Comparison of ENCODE assay signal across 37 cellular contexts in genomic region chr11:62182147-62182869, GRCh38. TPM values are rescaled to one million over a fixed set of nuclear protein-coding genes. Genes with fewer than 3 reads are reported as not detected.
"Had no signal": no experiment of that assay in that cellular context is flagged by ENCODE, and none has a peak within 500 bp of the region (broad histone marks: within the 10 kb centered on the region; RNA-seq: fewer than 3 reads in every experiment).

No MANE protein-coding gene starts in this region.

- H3K4me3 ChIP-seq: MG63 had no signal

- DNase-seq: activated CD4-positive, alpha-beta T cell treated with anti-CD3 and anti-CD28 coated beads for 1 hour; activated CD4-positive, alpha-beta T cell treated with anti-CD3 and anti-CD28 coated beads for 48 hours; activated CD4-positive, alpha-beta T cell treated with anti-CD3 and anti-CD28 coated beads, Interleukin-2, amount 50 U/mL, for 4 hours; activated CD4-positive, CD25-positive, alpha-beta regulatory T cell; activated CD8-positive, alpha-beta T cell treated with anti-CD3 and anti-CD28 coated beads for 36 hours; activated effector memory CD4-positive, alpha-beta T cell treated with anti-CD3 and anti-CD28 coated beads, Interleukin-2, amount 50 U/mL, for 16 hours; activated naive CD4-positive, alpha-beta T cell; activated naive CD4-positive, alpha-beta T cell treated with anti-CD3 and anti-CD28 coated beads, Interleukin-2, amount 50 U/mL, for 16 hours; activated naive CD8-positive, alpha-beta T cell treated with anti-CD3 and anti-CD28 coated beads for 36 hours; activated T-cell treated with anti-CD3 and anti-CD28 coated beads, Interleukin-2, amount 50 U/mL, for 1 hour; activated T-cell treated with anti-CD3 and anti-CD28 coated beads, Interleukin-2, amount 50 U/mL, for 72 hours; amniotic stem cell; aorta; brain microvascular endothelial cell; central memory CD4-positive, alpha-beta T cell; Karpas-422; MG63; MV-4-11; NCI-H1105; NCI-H1417 treated with DMSO at 0.1 percent for 48 hours; NCI-H187 treated with DMSO at 0.1 percent for 48 hours; NCI-H2081; NCI-H2171 treated with DMSO at 0.1 percent for 48 hours; NCI-H2227 treated with DMSO at 0.1 percent for 48 hours; NCI-H446; NCI-H510A treated with DMSO at 0.1 percent for 48 hours; NCI-H69; OCI-M1; Right ventricle myocardium superior; SW 1271; T1000; WERI-Rb-1 had no signal

- H3K36me3 ChIP-seq: brain microvascular endothelial cell, MG63, WERI-Rb-1 had no signal

- H3K27ac ChIP-seq: brain microvascular endothelial cell, WERI-Rb-1 had no signal

- ATAC-seq: activated CD8-positive, alpha-beta T cell treated with anti-CD3 and anti-CD28 coated beads for 36 hours; activated T-cell treated with anti-CD3 and anti-CD28 coated beads, Interleukin-2, amount 50 U/mL, for 72 hours; activated T-helper 17 cell treated with anti-CD3 and anti-CD28 coated beads, Interleukin-2, amount 50 U/mL, for 72 hours had no signal

RNA-seq across cellular contexts. Expression of gene SCGB1D1, which starts 7.7 kb away (rescaled TPM):
- total RNA-seq: activated CD8-positive, alpha-beta memory T cell treated with anti-CD3 and anti-CD28 coated beads for 36 hours; activated CD8-positive, alpha-beta T cell treated with anti-CD3 and anti-CD28 coated beads for 36 hours; activated naive CD8-positive, alpha-beta T cell treated with anti-CD3 and anti-CD28 coated beads for 36 hours; activated T-cell treated with anti-CD3 and anti-CD28 coated beads, Interleukin-2, amount 50 U/mL, for 72 hours; activated T-helper 17 cell treated with anti-CD3 and anti-CD28 coated beads, Interleukin-2, amount 50 U/mL, for 72 hours; aorta; cerebellum; Right ventricle myocardium superior; T-helper 1 cell treated with Interleukin-12 subunit alpha and Interleukin-12 subunit beta and Interleukin-4 antibody, amounts not matched to agents 30 ng/mL and 1 ng/mL, for 36 hours; T-helper 2 cell treated with Interferon-gamma antibody and Interleukin-4, amounts not matched to agents 100 ng/mL and 5 ng/mL, for 36 hours had no signal

RNA-seq across cellular contexts. Expression of gene SCGB2A1, which starts 26.2 kb away (rescaled TPM):
- total RNA-seq: activated CD8-positive, alpha-beta memory T cell treated with anti-CD3 and anti-CD28 coated beads for 36 hours; activated CD8-positive, alpha-beta T cell treated with anti-CD3 and anti-CD28 coated beads for 36 hours; activated naive CD8-positive, alpha-beta T cell treated with anti-CD3 and anti-CD28 coated beads for 36 hours; activated T-cell treated with anti-CD3 and anti-CD28 coated beads, Interleukin-2, amount 50 U/mL, for 72 hours; activated T-helper 17 cell treated with anti-CD3 and anti-CD28 coated beads, Interleukin-2, amount 50 U/mL, for 72 hours; aorta; cerebellum; Right ventricle myocardium superior; T-helper 1 cell treated with Interleukin-12 subunit alpha and Interleukin-12 subunit beta and Interleukin-4 antibody, amounts not matched to agents 30 ng/mL and 1 ng/mL, for 36 hours; T-helper 2 cell treated with Interferon-gamma antibody and Interleukin-4, amounts not matched to agents 100 ng/mL and 5 ng/mL, for 36 hours had no signal

RNA-seq across cellular contexts. Expression of gene SCGB1D2, which starts 59.7 kb away (rescaled TPM):
- total RNA-seq: activated CD8-positive, alpha-beta memory T cell treated with anti-CD3 and anti-CD28 coated beads for 36 hours; activated CD8-positive, alpha-beta T cell treated with anti-CD3 and anti-CD28 coated beads for 36 hours; activated naive CD8-positive, alpha-beta T cell treated with anti-CD3 and anti-CD28 coated beads for 36 hours; activated T-cell treated with anti-CD3 and anti-CD28 coated beads, Interleukin-2, amount 50 U/mL, for 72 hours; activated T-helper 17 cell treated with anti-CD3 and anti-CD28 coated beads, Interleukin-2, amount 50 U/mL, for 72 hours; aorta; cerebellum; T-helper 1 cell treated with Interleukin-12 subunit alpha and Interleukin-12 subunit beta and Interleukin-4 antibody, amounts not matched to agents 30 ng/mL and 1 ng/mL, for 36 hours; T-helper 2 cell treated with Interferon-gamma antibody and Interleukin-4, amounts not matched to agents 100 ng/mL and 5 ng/mL, for 36 hours had no signal
